16 cellular contexts compared by ENCODE assay signal in genomic region chr16:554640-555413, GRCh38. TPM values are rescaled to one million over a fixed set of nuclear protein-coding genes. Genes with fewer than 3 reads are reported as not detected.
DNase-seq lines count a peak whose midpoint lies in the region; ATAC-seq and TF ChIP-seq lines count a peak whose summit lies in the region.
"Had no signal": no experiment of that assay in that cellular context is flagged by ENCODE, and none has a peak within 500 bp of the region (broad histone marks: within the 10 kb centered on the region; RNA-seq: fewer than 3 reads in every experiment).

No MANE protein-coding gene starts in this region.

- no peak overlapping the region for H3K27ac ChIP-seq in foreskin keratinocyte
- H3K27ac ChIP-seq in transverse colon = no peak overlapping the region
- H3K27ac ChIP-seq: neural progenitor cell, VCaP had no signal

- peak; percentile 40 for ATAC-seq in foreskin keratinocyte
- no peak for ATAC-seq in GM18511 (IDR thresholded peaks at IDR 0.05; ENCODE audit: unreplicated experiment)

- H3K27me3 ChIP-seq in adipocyte (replicated peaks; ENCODE audit: control insufficient read depth, insufficient read depth, low read length) (peaks cover 6% of the 10 kb centered on the region), foreskin keratinocyte (peaks cover 27% of the 10 kb centered on the region), transverse colon (peaks cover 39% of the 10 kb centered on the region)

- no peak for TF ChIP-seq POLR2A in transverse colon (IDR thresholded peaks at IDR 0.05)

- H3K9ac ChIP-seq in adipocyte (ENCODE audit: low read length) = peak overlapping the region; percentile 73
- H3K9ac ChIP-seq: neural progenitor cell had no signal

- 67% methylated on average over 35 of the region's 56 CpGs; no CpG with 5 or more reads in 1 of the 2 donors for WGBS in transverse colon (ENCODE audit: low coverage in 1 of 2), 2 donors

- TF ChIP-seq CTCF in foreskin keratinocyte (conservative IDR thresholded peaks at IDR 0.05) (no peak), transverse colon (IDR thresholded peaks at IDR 0.05) (no peak)

- in situ Hi-C loops in transverse colon (cut with MboI; ENCODE audit: low pct_ligation_motif_present in 1 of 4, low pct_unique_long_range_greater_than_20kb in 1 of 4, low sequenced_read_pairs in 3 of 4) = no loop called here

- peaks cover 9% of the 10 kb centered on the region for H3K36me3 ChIP-seq in adipocyte (ENCODE audit: control insufficient read depth, insufficient read depth, low read length, severe bottlenecking)
- H3K36me3 ChIP-seq in transverse colon = peaks cover 0 to 15% (median 7%) of the 10 kb centered on the region in 4 donors
- H3K36me3 ChIP-seq: neural progenitor cell had no signal

- H3K4me1 ChIP-seq in adipocyte (ENCODE audit: control insufficient read depth, insufficient read depth, low read length) (peaks cover 11% of the 10 kb centered on the region), foreskin keratinocyte (peaks cover 8% of the 10 kb centered on the region), transverse colon (peaks cover 0 to 14% (median 8%) of the 10 kb centered on the region in 4 donors)
- H3K4me1 ChIP-seq: HAP-1 had no signal

- TF ChIP-seq EP300 in transverse colon (IDR thresholded peaks at IDR 0.05; ENCODE audit: low read depth) = no peak

- H3K4me3 ChIP-seq in adipocyte (ENCODE audit: low read length) (peak overlapping the region; percentile 37), transverse colon (no peak overlapping the region)
- H3K4me3 ChIP-seq: HAP-1, neural progenitor cell had no signal

- intact Hi-C loops in transverse colon (cut with DNase I; ENCODE audit: low total_unique reads) = no loop called here

- DNase-seq in NCI-H2171 treated with DMSO at 0.1 percent for 48 hours (lab: John Stamatoyannopoulos, UW) (peak; percentile 30), NCI-H2171 (lab: John Stamatoyannopoulos, UW) (no peak), adipocyte (ENCODE audit: low read depth) (peak; percentile 68), foreskin keratinocyte (peak; percentile 15 to 47), transverse colon (peak; percentile 34), cerebellar nuclear complex (lab: John Stamatoyannopoulos, UW) (no peak), NCI-H524 (lab: John Stamatoyannopoulos, UW) (no peak)
- DNase-seq: AML-193; islet precursor cell; KG1; Right ventricle myocardium superior; stimulated activated naive CD4-positive, alpha-beta T cell had no signal

- H3K9me3 ChIP-seq in adipocyte (ENCODE audit: control insufficient read depth, low read length) = no peaks in the 10 kb centered on the region
- H3K9me3 ChIP-seq in transverse colon = no peaks in the 10 kb centered on the region
- H3K9me3 ChIP-seq: HAP-1 had no signal

RNA-seq across cellular contexts. Expression of gene PRR35, which starts 5.4 kb away (rescaled TPM):
- total RNA-seq in foreskin keratinocyte = not detected in 2 replicates
- not detected in 2 replicates for polyA plus RNA-seq in foreskin keratinocyte
- total RNA-seq in transverse colon = not detected
- total RNA-seq: Right ventricle myocardium superior had no signal

RNA-seq across cellular contexts. Expression of gene NHLRC4, which starts 12.0 kb away (rescaled TPM):
- total RNA-seq in foreskin keratinocyte (0.18 and 0.41 TPM in 2 replicates), transverse colon (under 1 TPM in 3 of 4 donors, not detected in 1; 0.55 to 0.75 (median 0.64) TPM)
- 0.10 and 0.20 TPM in 2 replicates for polyA plus RNA-seq in foreskin keratinocyte

RNA-seq across cellular contexts. Expression of gene PIGQ, which starts 14.9 kb away (rescaled TPM):
- total RNA-seq in foreskin keratinocyte = 29.3 and 40.7 TPM in 2 replicates
- 31.4 and 37.2 TPM in 2 replicates for polyA plus RNA-seq in foreskin keratinocyte
- 100 to 1,000 TPM in 1 of 4 donors, 10 to 100 TPM in 3; 37.4 to 115 (median 56.0) TPM for total RNA-seq in transverse colon

RNA-seq across cellular contexts. Expression of gene CAPN15, which starts 27.3 kb away (rescaled TPM):
- 46.9 and 47.1 TPM in 2 replicates for total RNA-seq in foreskin keratinocyte
- 38.5 and 39.4 TPM in 2 replicates for polyA plus RNA-seq in foreskin keratinocyte
- 100 to 1,000 TPM; 108 to 388 (median 175) TPM for total RNA-seq in transverse colon

RNA-seq across cellular contexts. Expression of gene RAB40C, which starts 35.0 kb away (rescaled TPM):
- total RNA-seq in foreskin keratinocyte (10.9 and 11.2 TPM in 2 replicates), transverse colon (100 to 1,000 TPM in 2 of 4 donors, 10 to 100 TPM in 2; 54.8 to 111 (median 83.5) TPM)
- polyA plus RNA-seq in foreskin keratinocyte = 11.0 and 11.6 TPM in 2 replicates

Comparison
In these comparisons a context has a peak if more than half of its experiments do, and no peak if none do; other contexts are left out.
1. DNase-seq: peak in NCI-H2171 treated with DMSO at 0.1 percent for 48 hours (single experiment), adipocyte (single experiment), foreskin keratinocyte (2 of 2) and transverse colon (single experiment); none in NCI-H2171 (single experiment), cerebellar nuclear complex (0 of 2) and NCI-H524 (0 of 2).